ENCODE assay signal across 16 cellular contexts in genomic region chr4:66923081-66923865, GRCh38.
"Had no signal": no experiment of that assay in that cellular context is flagged by ENCODE, and none has a peak within 500 bp of the region (broad histone marks: within the 10 kb centered on the region; RNA-seq: fewer than 3 reads in every experiment).

No MANE protein-coding gene starts in this region.

- DNase-seq: effector CD4-positive, alpha-beta T cell; endodermal cell; erythroblast; foreskin melanocyte; head of caudate nucleus; kidney glomerular epithelial cell; mucosa of descending colon; natural killer cell; posterior cingulate gyrus; tibial artery; upper lobe of left lung; uterus had no signal

- H3K4me3 Mint-ChIP-seq: endodermal cell; natural killer cell; neural crest cell; stimulated activated naive CD8-positive, alpha-beta T cell treated with anti-CD3 and anti-CD28 coated beads, Interleukin-15, Interleukin-2, amounts not matched to agents 100 ng/mL and 50 ng/mL, for 24 hours had no signal

- H3K27ac Mint-ChIP-seq: endodermal cell; natural killer cell; stimulated activated naive CD8-positive, alpha-beta T cell treated with anti-CD3 and anti-CD28 coated beads, Interleukin-15, Interleukin-2, amounts not matched to agents 100 ng/mL and 50 ng/mL, for 24 hours had no signal

- H3K4me1 Mint-ChIP-seq: natural killer cell, neural crest cell had no signal

- H3K27ac ChIP-seq: hepatocyte, tibial artery, upper lobe of left lung, uterus had no signal

- H3K27me3 ChIP-seq: hepatocyte, tibial artery, upper lobe of left lung, uterus had no signal

- H3K4me1 ChIP-seq: tibial artery, upper lobe of left lung, uterus had no signal

- H3K9me3 ChIP-seq: tibial artery, upper lobe of left lung, uterus had no signal

- H3K4me3 ChIP-seq: hepatocyte, mucosa of descending colon, tibial artery, upper lobe of left lung, uterus had no signal

- ATAC-seq: mucosa of descending colon, natural killer cell, sciatic nerve had no signal

- H3K9me3 Mint-ChIP-seq: endodermal cell, neural crest cell had no signal

- H3K27me3 Mint-ChIP-seq: stimulated activated naive CD8-positive, alpha-beta T cell treated with anti-CD3 and anti-CD28 coated beads, Interleukin-15, Interleukin-2, amounts not matched to agents 100 ng/mL and 50 ng/mL, for 24 hours had no signal

- H3K36me3 ChIP-seq: tibial artery, upper lobe of left lung, uterus had no signal
